ENCODE assay signal across 21 cellular contexts in the genomic region with DNA sequence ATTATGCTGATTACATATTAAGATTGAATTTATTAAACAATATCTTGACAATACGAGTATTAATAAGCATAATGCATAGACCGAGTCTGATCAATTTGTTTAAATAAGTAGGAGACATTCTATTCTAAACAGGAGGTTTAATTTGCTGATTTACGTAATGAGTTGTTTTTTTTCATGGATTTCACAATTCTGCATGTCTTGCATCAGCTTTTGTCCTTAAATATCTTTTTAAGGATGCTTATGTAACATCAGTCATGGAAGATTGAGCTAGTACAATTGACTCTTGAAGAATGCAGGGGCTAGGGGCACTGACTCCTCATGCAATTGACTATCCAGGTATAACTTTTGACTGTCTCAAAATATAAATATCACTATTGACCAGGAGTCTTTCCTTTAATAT.
A peak's percentile ranks its signal among the peaks of the same experiment; 100 is the strongest.
DNase-seq lines count a peak whose midpoint lies in the region; ATAC-seq, FAIRE-seq and TF ChIP-seq lines count a peak whose summit lies in the region.
"Had no signal": no experiment of that assay in that cellular context is flagged by ENCODE, and none has a peak within 500 bp of the region (broad histone marks: within the 10 kb centered on the region; RNA-seq: fewer than 3 reads in every experiment).

No MANE protein-coding gene starts in this region.

- intact Hi-C loops in pancreas (cut with DNase I), result no loop called here

- H3K27ac ChIP-seq in pancreas, result no peak overlapping the region
- H3K27ac ChIP-seq: C4-2B, SJCRH30 had no signal

- 41 to 54% methylated on average over 3 of the region's 3 CpGs for WGBS in pancreas, 2 donors

- FAIRE-seq in GM19239 (lab: Jason Lieb, UNC) (no peak), pancreas (lab: Jason Lieb, UNC) (no peak)
- FAIRE-seq: D721Med, GM12891 had no signal

- no peak for TF ChIP-seq CTCF in pancreas (IDR thresholded peaks at IDR 0.05)

- H3K4me3 Mint-ChIP-seq in activated naive CD4-positive, alpha-beta T cell treated with anti-CD3 and anti-CD28 coated beads, Interleukin-2, amount 10 ng/mL, durations not matched to agents 7 days and 5 days, result no peak overlapping the region

- H3K27me3 Mint-ChIP-seq in activated naive CD4-positive, alpha-beta T cell treated with anti-CD3 and anti-CD28 coated beads, Interleukin-2, amount 10 ng/mL, durations not matched to agents 7 days and 5 days, result no peaks in the 10 kb centered on the region

- no peak for ATAC-seq in pancreas
- ATAC-seq: PC-3 had no signal

- no peaks in the 10 kb centered on the region for H3K27me3 ChIP-seq in pancreas
- H3K27me3 ChIP-seq: SJCRH30 had no signal

- H3K9me3 ChIP-seq in pancreas, result no peaks in the 10 kb centered on the region

- no peaks in the 10 kb centered on the region for H3K36me3 ChIP-seq in pancreas

- H3K4me1 ChIP-seq in pancreas, result no peaks in the 10 kb centered on the region

- no peaks in the 10 kb centered on the region for H3K36me3 Mint-ChIP-seq in activated naive CD4-positive, alpha-beta T cell treated with anti-CD3 and anti-CD28 coated beads, Interleukin-2, amount 10 ng/mL, durations not matched to agents 7 days and 5 days

- no peak overlapping the region for H3K27ac Mint-ChIP-seq in activated naive CD4-positive, alpha-beta T cell treated with anti-CD3 and anti-CD28 coated beads, Interleukin-2, amount 10 ng/mL, durations not matched to agents 7 days and 5 days

- no peak overlapping the region for H3K4me3 ChIP-seq in pancreas
- H3K4me3 ChIP-seq: SJCRH30 had no signal

- no peaks in the 10 kb centered on the region for H3K4me1 Mint-ChIP-seq in activated naive CD4-positive, alpha-beta T cell treated with anti-CD3 and anti-CD28 coated beads, Interleukin-2, amount 10 ng/mL, durations not matched to agents 7 days and 5 days

- CTCF ChIA-PET in activated naive CD4-positive, alpha-beta T cell treated with anti-CD3 and anti-CD28 coated beads, Interleukin-2, amount 10 ng/mL, durations not matched to agents 7 days and 5 days (lab: Charles Lee), result no interaction called here

- peaks cover 2% of the 10 kb centered on the region for H3K9me3 Mint-ChIP-seq in activated naive CD4-positive, alpha-beta T cell treated with anti-CD3 and anti-CD28 coated beads, Interleukin-2, amount 10 ng/mL, durations not matched to agents 7 days and 5 days

- TF ChIP-seq RAD21 in Ishikawa (IDR thresholded peaks at IDR 0.05; ENCODE audit: low read depth), result no peak

- no peak for TF ChIP-seq EP300 in Ishikawa (IDR thresholded peaks at IDR 0.05; ENCODE audit: borderline replicate concordance)

- DNase-seq in MV-4-11 (lab: John Stamatoyannopoulos, UW) (peak; percentile 55), dedifferentiated amniotic fluid mesenchymal stem cell (ENCODE audit: extremely low spot score) (peak; percentile 51), renal cortical epithelial cell (ENCODE audit: low read depth) (peak; percentile 57), GM19239 (ENCODE audit: insufficient read length, low spot score) (no peak), pancreas (no peak)
- no peak for DNase-seq in activated naive CD4-positive, alpha-beta T cell treated with anti-CD3 and anti-CD28 coated beads, Interleukin-2, amount 10 ng/mL, durations not matched to agents 7 days and 5 days
- DNase-seq: ACHN, AML-193, GOT3, KBM-7, NCI-H1105, NCI-H2081 treated with DMSO at 0.1 percent for 48 hours, NCI-H510A, NCI-H748 treated with DMSO at 0.1 percent for 48 hours, PC-3, RPMI8226, SJCRH30 had no signal

TF ChIP-seq in Ishikawa, 13 proteins besides CTCF, POLR2A, EP300 and RAD21:
- TF ChIP-seq NFIC (IDR thresholded peaks at IDR 0.05) (no peak), TEAD4 (IDR thresholded peaks at IDR 0.05) (0 out of 2 replicates have a peak, but pooled peaks have one; percentile 11), YY1 (IDR thresholded peaks at IDR 0.05; ENCODE audit: low read depth) (no peak), CEBPB (IDR thresholded peaks at IDR 0.05) (peak; percentile 94)

Comparison
In these comparisons a context has a peak if more than half of its experiments do, and no peak if none do; other contexts are left out.
1. DNase-seq: peak in MV-4-11 (single experiment), dedifferentiated amniotic fluid mesenchymal stem cell (single experiment) and renal cortical epithelial cell (single experiment); none in GM19239 (single experiment), pancreas (0 of 6) and activated naive CD4-positive, alpha-beta T cell treated with anti-CD3 and anti-CD28 coated beads, Interleukin-2, amount 10 ng/mL, durations not matched to agents 7 days and 5 days (single experiment).